In the genomic region with DNA sequence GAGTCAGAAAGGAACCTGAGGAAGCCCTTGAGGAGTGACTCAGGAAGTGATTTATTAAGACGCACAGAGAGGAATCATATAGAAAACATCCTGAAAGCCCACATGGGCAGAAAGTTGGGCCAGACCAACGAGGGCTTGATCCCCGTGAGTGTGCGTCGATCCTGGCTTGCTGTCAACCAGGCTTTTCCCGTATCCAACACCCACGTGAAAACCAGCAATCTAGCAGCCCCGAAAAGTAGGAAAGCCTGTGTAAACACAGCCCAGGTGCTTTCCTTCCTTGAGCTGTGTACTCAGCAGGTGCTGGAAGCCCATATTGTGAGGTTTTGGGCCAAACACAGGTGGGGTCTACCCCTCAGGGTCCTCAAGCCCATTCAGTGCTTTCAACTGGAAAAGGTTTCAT, we compare ENCODE assay signal across 1 cellular context. TPM values are rescaled to one million over a fixed set of nuclear protein-coding genes. Genes with fewer than 3 reads are reported as not detected.
"Had no signal": no experiment of that assay in that cellular context is flagged by ENCODE, and none has a peak within 500 bp of the region (broad histone marks: within the 10 kb centered on the region; RNA-seq: fewer than 3 reads in every experiment).

No MANE protein-coding gene starts in this region.

RNA-seq across cellular contexts. Expression of gene SPATA31C1, which starts 3.8 kb away (rescaled TPM):
- total RNA-seq: GM12878 had no signal

RNA-seq across cellular contexts. Expression of gene SPATA31E1, which starts 38.9 kb away (rescaled TPM):
- total RNA-seq: GM12878 had no signal
